Comparison of ENCODE assay signal across 4 cellular contexts in genomic region chr1:202794931-202795330, GRCh38. TPM values are rescaled to one million over a fixed set of nuclear protein-coding genes. Genes with fewer than 3 reads are reported as not detected.
"Had no signal": no experiment of that assay in that cellular context is flagged by ENCODE, and none has a peak within 500 bp of the region (broad histone marks: within the 10 kb centered on the region; RNA-seq: fewer than 3 reads in every experiment).

No MANE protein-coding gene starts in this region.

RNA-seq across cellular contexts. Expression of gene PCAT6, which starts 15.8 kb away (rescaled TPM):
- total RNA-seq: body of pancreas; bronchial epithelial cell; T-helper 1 cell treated with Interleukin-12 subunit alpha and Interleukin-12 subunit beta and Interleukin-4 antibody, amounts not matched to agents 30 ng/mL and 1 ng/mL, for 36 hours; T-helper 2 cell treated with Interferon-gamma antibody and Interleukin-4, amounts not matched to agents 100 ng/mL and 5 ng/mL, for 36 hours had no signal
